ENCODE assay signal across 9 cellular contexts in the genomic region with DNA sequence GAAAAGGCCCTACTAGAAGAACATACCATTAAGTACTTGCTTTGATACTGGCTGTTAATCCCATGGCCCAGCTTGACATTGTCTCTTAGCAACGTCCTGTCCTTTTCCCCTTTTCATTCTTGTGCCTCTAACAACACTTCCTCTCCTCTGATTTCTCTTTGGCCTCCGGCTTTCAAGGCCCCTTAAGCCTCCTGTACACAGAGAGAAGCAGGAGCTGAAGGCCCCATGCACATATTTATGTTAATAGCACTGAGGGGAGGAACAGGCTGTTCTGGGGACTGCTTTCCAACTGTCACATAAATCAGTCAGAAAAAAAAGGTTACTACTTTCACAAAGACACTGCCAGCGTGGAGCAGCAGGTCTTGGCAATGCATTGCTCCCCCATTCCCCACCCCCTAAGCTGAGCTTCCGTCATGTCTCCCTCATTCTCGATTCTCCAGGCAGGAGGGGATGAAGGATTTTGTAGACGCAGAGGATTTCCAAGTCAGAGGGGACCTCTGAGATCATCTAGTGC.
DNase-seq lines count a peak whose midpoint lies in the region; ATAC-seq and TF ChIP-seq lines count a peak whose summit lies in the region.
"Had no signal": no experiment of that assay in that cellular context is flagged by ENCODE, and none has a peak within 500 bp of the region (broad histone marks: within the 10 kb centered on the region; RNA-seq: fewer than 3 reads in every experiment).

No MANE protein-coding gene starts in this region.

- 8 to 9% methylated on average over 4 to 6 of the region's 6 CpGs for WGBS in ectodermal cell, 2 experiments
- 88% methylated on average over 6 of the region's 6 CpGs for WGBS in SK-N-SH (ENCODE audit: low lambda C conversion rate)

- H4K20me1 ChIP-seq in Karpas-422 (ENCODE audit: insufficient read depth, low read depth, low read length): no peaks in the 10 kb centered on the region
- no peaks in the 10 kb centered on the region for H4K20me1 ChIP-seq in SK-N-SH (ENCODE audit: insufficient read depth)

- H3K79me2 ChIP-seq in Karpas-422 (ENCODE audit: low read length) (no peaks in the 10 kb centered on the region), SK-N-SH (ENCODE audit: insufficient read depth) (no peaks in the 10 kb centered on the region)

- peak overlapping the region in 1 of 2 donors; percentile 51 for H3K9ac ChIP-seq in stomach smooth muscle (ENCODE audit: low read length in 2 of 2)
- H3K9ac ChIP-seq in Karpas-422 (ENCODE audit: low read length): no peak overlapping the region
- no peak overlapping the region for H3K9ac ChIP-seq in SK-N-SH

- peaks cover 10% of the 10 kb centered on the region for H3K9me3 Mint-ChIP-seq in activated T-helper 17 cell treated with anti-CD3 and anti-CD28 coated beads, Interleukin-2, amount 50 U/mL, for 72 hours

- H3K9me3 ChIP-seq in SJCRH30 (replicated peaks) (no peaks in the 10 kb centered on the region), ectodermal cell (ENCODE audit: control insufficient read depth, low read length) (no peaks in the 10 kb centered on the region), lower lobe of right lung (no peaks in the 10 kb centered on the region), stomach smooth muscle (ENCODE audit: control insufficient read depth in 2 of 2, low read length in 2 of 2) (no peaks in the 10 kb centered on the region), Karpas-422 (ENCODE audit: low read length) (no peaks in the 10 kb centered on the region), SK-N-SH (no peaks in the 10 kb centered on the region)

- no peaks in the 10 kb centered on the region for H3F3A ChIP-seq in SK-N-SH (replicated peaks; ENCODE audit: insufficient read depth)

- H3K36me3 ChIP-seq in SJCRH30: no peaks in the 10 kb centered on the region
- H3K36me3 ChIP-seq in ectodermal cell (ENCODE audit: control insufficient read depth, insufficient read depth, low read length): no peaks in the 10 kb centered on the region
- H3K36me3 ChIP-seq in lower lobe of right lung: no peaks in the 10 kb centered on the region
- H3K36me3 ChIP-seq in stomach smooth muscle (ENCODE audit: control insufficient read depth in 2 of 2, insufficient read depth in 2 of 2, low read length in 2 of 2): peaks cover 0 to 9% of the 10 kb centered on the region in 2 donors
- H3K36me3 ChIP-seq in Karpas-422 (ENCODE audit: insufficient read depth, low read length): no peaks in the 10 kb centered on the region
- H3K36me3 ChIP-seq in SK-N-SH (replicated peaks in 1 of 2; ENCODE audit: control insufficient read depth in 1 of 2, insufficient read depth in 2 of 2, low read length in 1 of 2): no peaks in the 10 kb centered on the region

- TF ChIP-seq CTCF in lower lobe of right lung (IDR thresholded peaks at IDR 0.05): no peak
- no peak for TF ChIP-seq CTCF in SK-N-SH (IDR thresholded peaks at IDR 0.05)

- H3K27me3 ChIP-seq in SJCRH30 (no peaks in the 10 kb centered on the region), ectodermal cell (ENCODE audit: control insufficient read depth, insufficient read depth, low read length, poor library complexity, severe bottlenecking) (no peaks in the 10 kb centered on the region), lower lobe of right lung (ENCODE audit: low read depth) (no peaks in the 10 kb centered on the region), stomach smooth muscle (ENCODE audit: control insufficient read depth in 1 of 2, insufficient read depth in 2 of 2, low read length in 2 of 2) (no peaks in the 10 kb centered on the region), Karpas-422 (ENCODE audit: low read length) (no peaks in the 10 kb centered on the region), SK-N-SH (ENCODE audit: insufficient read depth) (no peaks in the 10 kb centered on the region)

- CTCF ChIA-PET in SK-N-SH (lab: Yijun Ruan, JAX): interaction anchor here (1.0 kb wide), 1 partner anchor 10 kb away, joined by 5 read pairs; no protein-coding TSS in a partner anchor

- POLR2A ChIA-PET in SK-N-SH (lab: Yijun Ruan, JAX): no interaction called here

- no peak overlapping the region for H3K4me3 Mint-ChIP-seq in activated T-helper 17 cell treated with anti-CD3 and anti-CD28 coated beads, Interleukin-2, amount 50 U/mL, for 72 hours
- H3K4me3 Mint-ChIP-seq: naive thymus-derived CD4-positive, alpha-beta T cell had no signal

- H2AFZ ChIP-seq in Karpas-422 (ENCODE audit: low read length) (no peak overlapping the region), SK-N-SH (ENCODE audit: low read depth) (no peak overlapping the region)

- TF ChIP-seq EP300 in SK-N-SH (IDR thresholded peaks at IDR 0.05; ENCODE audit: borderline replicate concordance in 1 of 2, low read depth in 1 of 2, low read length in 1 of 2): no peak

- intact Hi-C loops in lower lobe of right lung (cut with DNase I): no loop called here

- no peak overlapping the region for H3K4me2 ChIP-seq in Karpas-422 (ENCODE audit: low read depth, low read length, poor library complexity, severe bottlenecking)
- no peak overlapping the region for H3K4me2 ChIP-seq in SK-N-SH

- no peaks in the 10 kb centered on the region for H3K36me3 Mint-ChIP-seq in activated T-helper 17 cell treated with anti-CD3 and anti-CD28 coated beads, Interleukin-2, amount 50 U/mL, for 72 hours (ENCODE audit: low read depth)
- H3K36me3 Mint-ChIP-seq: naive thymus-derived CD4-positive, alpha-beta T cell had no signal

- H3K4me1 ChIP-seq in SJCRH30 (no peaks in the 10 kb centered on the region; the same call in 1 of the 2 replicates), ectodermal cell (ENCODE audit: control insufficient read depth, insufficient read depth, low read length) (peaks cover 19% of the 10 kb centered on the region), lower lobe of right lung (peaks cover 16% of the 10 kb centered on the region), stomach smooth muscle (ENCODE audit: control insufficient read depth, insufficient read depth, low read length) (peaks cover 11% of the 10 kb centered on the region), Karpas-422 (ENCODE audit: low read length) (no peaks in the 10 kb centered on the region), SK-N-SH (ENCODE audit: control insufficient read depth in 1 of 2, insufficient read depth in 2 of 2, low read depth in 1 of 2, low read length in 1 of 2) (peaks cover 0 to 3% of the 10 kb centered on the region in 2 experiments; a peak in 1 of 4 replicates)

- H3K27ac ChIP-seq in SJCRH30: no peak overlapping the region
- peak overlapping the region; percentile 97 for H3K27ac ChIP-seq in ectodermal cell (ENCODE audit: insufficient read depth, low read depth, low read length, poor library complexity, severe bottlenecking)
- peak overlapping the region; percentile 51 for H3K27ac ChIP-seq in lower lobe of right lung
- H3K27ac ChIP-seq in stomach smooth muscle (ENCODE audit: low read length): peak overlapping the region; percentile 18
- H3K27ac ChIP-seq in Karpas-422 (ENCODE audit: low read length): no peak overlapping the region
- H3K27ac ChIP-seq in SK-N-SH (ENCODE audit: low read depth in 2 of 2, low read length in 1 of 2): no peak overlapping the region

- H3K27ac Mint-ChIP-seq in activated T-helper 17 cell treated with anti-CD3 and anti-CD28 coated beads, Interleukin-2, amount 50 U/mL, for 72 hours: no peak overlapping the region
- H3K27ac Mint-ChIP-seq: naive thymus-derived CD4-positive, alpha-beta T cell had no signal

- H3K27me3 Mint-ChIP-seq in activated T-helper 17 cell treated with anti-CD3 and anti-CD28 coated beads, Interleukin-2, amount 50 U/mL, for 72 hours: no peaks in the 10 kb centered on the region
- H3K27me3 Mint-ChIP-seq: naive thymus-derived CD4-positive, alpha-beta T cell had no signal

- H3K9me2 ChIP-seq in Karpas-422 (replicated peaks; ENCODE audit: insufficient read depth, low read length): no peaks in the 10 kb centered on the region
- no peaks in the 10 kb centered on the region for H3K9me2 ChIP-seq in SK-N-SH

- DNase-seq in SJCRH30 (peak; percentile 3 to 16), lower lobe of right lung (no peak), Karpas-422 (no peak), SK-N-SH (no peak)
- DNase-seq: naive thymus-derived CD4-positive, alpha-beta T cell; NCI-H1105 had no signal

- H3K4me1 Mint-ChIP-seq in activated T-helper 17 cell treated with anti-CD3 and anti-CD28 coated beads, Interleukin-2, amount 50 U/mL, for 72 hours: no peaks in the 10 kb centered on the region
- H3K4me1 Mint-ChIP-seq: naive thymus-derived CD4-positive, alpha-beta T cell had no signal

- peak; percentile 51 to 58 for ATAC-seq in lower lobe of right lung
- ATAC-seq in activated T-helper 17 cell treated with anti-CD3 and anti-CD28 coated beads, Interleukin-2, amount 50 U/mL, for 72 hours (replicated peaks): no peak
- ATAC-seq: naive thymus-derived CD4-positive, alpha-beta T cell had no signal

- no peak overlapping the region for H3K4me3 ChIP-seq in SJCRH30
- H3K4me3 ChIP-seq in ectodermal cell (ENCODE audit: insufficient read depth, low read depth, low read length): peak overlapping the region; percentile 10
- no peak overlapping the region for H3K4me3 ChIP-seq in lower lobe of right lung
- peak overlapping the region in 1 of 2 donors; percentile 8 for H3K4me3 ChIP-seq in stomach smooth muscle (ENCODE audit: low read length in 2 of 2)
- H3K4me3 ChIP-seq in Karpas-422 (ENCODE audit: low read length): no peak overlapping the region
- no peak overlapping the region for H3K4me3 ChIP-seq in SK-N-SH (ENCODE audit: low read depth in 2 of 2, low read length in 1 of 2)

- TF ChIP-seq RAD21 in SK-N-SH (IDR thresholded peaks at IDR 0.05; ENCODE audit: low read length): no peak

Comparison
In these comparisons a context has a peak if more than half of its experiments do, and no peak if none do; other contexts are left out.
1. DNase-seq: peak in SJCRH30 (2 of 2); none in lower lobe of right lung (single experiment), Karpas-422 (single experiment) and SK-N-SH (single experiment).
2. H3K27ac ChIP-seq: peak in ectodermal cell (single experiment), lower lobe of right lung (single experiment) and stomach smooth muscle (single experiment); none in SJCRH30 (single experiment), Karpas-422 (single experiment) and SK-N-SH (0 of 2).